15 cellular contexts compared by ENCODE assay signal in genomic region chr6:49332781-49333180, GRCh38.
DNase-seq lines count a peak whose midpoint lies in the region; ATAC-seq, FAIRE-seq and TF ChIP-seq lines count a peak whose summit lies in the region.
"Had no signal": no experiment of that assay in that cellular context is flagged by ENCODE, and none has a peak within 500 bp of the region (broad histone marks: within the 10 kb centered on the region; RNA-seq: fewer than 3 reads in every experiment).

No MANE protein-coding gene starts in this region.

- H4K20me1 ChIP-seq in PC-3 (ENCODE audit: low read length) (no peaks in the 10 kb centered on the region), endothelial cell of umbilical vein (replicated peaks; ENCODE audit: control insufficient read depth, extremely low read depth, insufficient read depth, low read length) (no peaks in the 10 kb centered on the region)
- H4K20me1 ChIP-seq: BLaER1 had no signal

- H3K27ac ChIP-seq in PC-3 (ENCODE audit: low read length) (peak overlapping the region; percentile 47), endothelial cell of umbilical vein (ENCODE audit: insufficient read depth, low read depth, low read length) (no peak overlapping the region), iPS-20b (ENCODE audit: low read length) (no peak overlapping the region), right atrium auricular region (no peak overlapping the region)
- H3K27ac ChIP-seq: 22Rv1, BLaER1 had no signal

- H3K4me2 ChIP-seq in PC-3 (ENCODE audit: low read length) (no peak overlapping the region), endothelial cell of umbilical vein (ENCODE audit: insufficient read depth, low read length) (no peak overlapping the region)
- H3K4me2 ChIP-seq: BLaER1 had no signal

- H3K36me3 ChIP-seq in PC-3 (ENCODE audit: low read depth, low read length), result no peaks in the 10 kb centered on the region
- no peaks in the 10 kb centered on the region for H3K36me3 ChIP-seq in endothelial cell of umbilical vein (ENCODE audit: control insufficient read depth in 2 of 2, extremely low read depth in 1 of 2, insufficient read depth in 2 of 2, low read length in 2 of 2)
- no peaks in the 10 kb centered on the region for H3K36me3 ChIP-seq in iPS-20b (ENCODE audit: insufficient read depth, low read depth, low read length)
- no peaks in the 10 kb centered on the region for H3K36me3 ChIP-seq in right atrium auricular region
- H3K36me3 ChIP-seq: BLaER1, HAP-1 had no signal

- H3K27me3 ChIP-seq in PC-3 (ENCODE audit: low read length) (no peaks in the 10 kb centered on the region), endothelial cell of umbilical vein (ENCODE audit: control insufficient read depth in 2 of 2, insufficient read depth in 2 of 2, low read length in 2 of 2) (no peaks in the 10 kb centered on the region), iPS-20b (ENCODE audit: insufficient read depth, low read length) (no peaks in the 10 kb centered on the region), right atrium auricular region (no peaks in the 10 kb centered on the region)
- H3K27me3 ChIP-seq: BLaER1 had no signal

- H3K79me2 ChIP-seq in PC-3 (ENCODE audit: low read length) (no peaks in the 10 kb centered on the region), endothelial cell of umbilical vein (ENCODE audit: control insufficient read depth, insufficient read depth, low read length) (no peaks in the 10 kb centered on the region)

- H3K4me1 ChIP-seq in PC-3 (ENCODE audit: insufficient read depth, low read length), result 0 out of 2 replicates have a peak, but pooled peaks cover 4% of the 10 kb centered on the region
- peaks cover 21% of the 10 kb centered on the region for H3K4me1 ChIP-seq in endothelial cell of umbilical vein (ENCODE audit: control insufficient read depth, extremely low read depth, insufficient read depth, low read length)
- H3K4me1 ChIP-seq in iPS-20b (ENCODE audit: insufficient read depth, low read length), result peaks cover 17% of the 10 kb centered on the region; the same call in 1 of the 2 replicates
- no peaks in the 10 kb centered on the region for H3K4me1 ChIP-seq in right atrium auricular region
- H3K4me1 ChIP-seq: HAP-1 had no signal

- H3K4me3 ChIP-seq in PC-3 (ENCODE audit: low read length) (no peak overlapping the region), endothelial cell of umbilical vein (replicated peaks in 1 of 3; ENCODE audit: insufficient read depth in 1 of 3, low read depth in 1 of 3, low read length in 3 of 3) (no peak overlapping the region), iPS-20b (ENCODE audit: low read length) (0 out of 2 replicates have a peak overlapping the region, but pooled peaks have one; percentile 25), right atrium auricular region (no peak overlapping the region)
- H3K4me3 ChIP-seq: BLaER1, HAP-1, K562 had no signal

- POLR2A ChIA-PET in PC-3 (lab: Charles Lee; ENCODE audit: unreplicated experiment), result no interaction called here
- POLR2A ChIA-PET in endothelial cell of umbilical vein (lab: Charles Lee), result no interaction called here

- TF ChIP-seq CTCF in PC-3 (conservative IDR thresholded peaks at IDR 0.05; ENCODE audit: low read depth, low read length) (no peak), endothelial cell of umbilical vein (IDR thresholded peaks at IDR 0.05; ENCODE audit: extremely low read depth in 1 of 2, insufficient read depth in 1 of 2, low read depth in 1 of 2, low read length in 2 of 2) (no peak), right atrium auricular region (IDR thresholded peaks at IDR 0.05) (no peak)

- H3K9ac ChIP-seq in PC-3 (ENCODE audit: low read length) (no peak overlapping the region), endothelial cell of umbilical vein (replicated peaks; ENCODE audit: extremely low read depth, insufficient read depth, low read length) (no peak overlapping the region), iPS-20b (ENCODE audit: low read depth, low read length) (no peak overlapping the region)
- H3K9ac ChIP-seq: BLaER1 had no signal

- no peak for FAIRE-seq in endothelial cell of umbilical vein (lab: Jason Lieb, UNC)
- FAIRE-seq: K562 had no signal

- dilution Hi-C loops in endothelial cell of umbilical vein (cut with MboI; ENCODE audit: extremely low pct_ligation_motif_present, low sequenced_read_pairs), result no loop called here

- BruUV-seq in PC-3 (replicated peaks; lab: Mats Ljungman, UMichigan) (no TSS peak), endothelial cell of umbilical vein (replicated peaks; lab: Mats Ljungman, UMichigan) (no TSS peak)

- no peak for TF ChIP-seq POLR2A in endothelial cell of umbilical vein (IDR thresholded peaks at IDR 0.05; ENCODE audit: low read depth, low read length)

- peak; percentile 5 for DNase-seq in ELF-1 (ENCODE audit: low read depth, low spot score)
- DNase-seq in PC-3, result no peak
- DNase-seq in endothelial cell of umbilical vein (ENCODE audit: low read depth, low spot score), result peak; percentile 33
- DNase-seq in right atrium auricular region (ENCODE audit: low spot score), result no peak
- no peak for DNase-seq in Right ventricle myocardium superior
- DNase-seq: CD4-positive, alpha-beta memory T cell; DMS153; DMS79; GF-D8 had no signal

- intact Hi-C loops in PC-3 (cut with micrococcal nuclease), result loop anchor here (1.0 kb wide), 2 partner anchors 32 to 505 kb away; no protein-coding TSS in a partner anchor
- intact Hi-C loops in endothelial cell of umbilical vein (cut with micrococcal nuclease), result loop anchor here (10.0 kb wide), 1 partner anchor 898 kb away; no protein-coding TSS in a partner anchor
- intact Hi-C loops in Right ventricle myocardium superior (cut with DNase I), result no loop called here

- ATAC-seq in PC-3, result no peak
- ATAC-seq in HG02610 (IDR thresholded peaks at IDR 0.05; ENCODE audit: unreplicated experiment), result no peak
- no peak for ATAC-seq in Right ventricle myocardium superior (ENCODE audit: poor library complexity)
- ATAC-seq: K562 had no signal

- no peaks in the 10 kb centered on the region for H3K9me1 ChIP-seq in endothelial cell of umbilical vein (replicated peaks; ENCODE audit: control insufficient read depth, extremely low read depth, insufficient read depth, low read length)

- no peaks in the 10 kb centered on the region for H3K9me3 ChIP-seq in PC-3 (ENCODE audit: low read length)
- no peaks in the 10 kb centered on the region for H3K9me3 ChIP-seq in endothelial cell of umbilical vein (replicated peaks; ENCODE audit: control insufficient read depth, insufficient read depth, low read length)
- peaks cover 3% of the 10 kb centered on the region; the same call in 1 of the 2 replicates for H3K9me3 ChIP-seq in iPS-20b (ENCODE audit: insufficient read depth, low read depth, low read length)
- H3K9me3 ChIP-seq in right atrium auricular region, result no peaks in the 10 kb centered on the region
- H3K9me3 ChIP-seq: HAP-1 had no signal

- no peaks in the 10 kb centered on the region for H3F3A ChIP-seq in PC-3 (ENCODE audit: low read length, unreplicated experiment)

- H3K9me2 ChIP-seq in PC-3 (replicated peaks; ENCODE audit: low read length), result no peaks in the 10 kb centered on the region

- CTCF ChIA-PET in PC-3 (lab: Charles Lee) (no interaction called here), endothelial cell of umbilical vein (lab: Charles Lee) (interaction anchor here (1.0 kb wide), 1 partner anchor 77 kb away, joined by 4 read pairs; no protein-coding TSS in a partner anchor)

- no peak overlapping the region for H2AFZ ChIP-seq in PC-3 (ENCODE audit: low read length)
- H2AFZ ChIP-seq in endothelial cell of umbilical vein (ENCODE audit: low read depth, low read length), result no peak overlapping the region

TF ChIP-seq in endothelial cell of umbilical vein, 7 proteins besides CTCF, POLR2A, EP300 and RAD21:
- no peak for TF ChIP-seq GATA2 (IDR thresholded peaks at IDR 0.05; ENCODE audit: insufficient read depth, insufficient read length, low read depth, low read length)
- no peak for TF ChIP-seq EZH2 (IDR thresholded peaks at IDR 0.05; ENCODE audit: borderline replicate concordance, low read depth, low read length, severe bottlenecking)
- no peak for TF ChIP-seq POLR2AphosphoS5 (IDR thresholded peaks at IDR 0.05; ENCODE audit: insufficient read depth, low read depth, low read length)
- TF ChIP-seq MYC (IDR thresholded peaks at IDR 0.05; ENCODE audit: low read depth, low read length), result no peak

Comparison
In these comparisons a context has a peak if more than half of its experiments do, and no peak if none do; other contexts are left out.
1. DNase-seq: peak in ELF-1 (single experiment) and endothelial cell of umbilical vein (single experiment); none in PC-3 (single experiment), right atrium auricular region (single experiment) and Right ventricle myocardium superior (single experiment).